33 cellular contexts compared by ENCODE assay signal in the genomic region with DNA sequence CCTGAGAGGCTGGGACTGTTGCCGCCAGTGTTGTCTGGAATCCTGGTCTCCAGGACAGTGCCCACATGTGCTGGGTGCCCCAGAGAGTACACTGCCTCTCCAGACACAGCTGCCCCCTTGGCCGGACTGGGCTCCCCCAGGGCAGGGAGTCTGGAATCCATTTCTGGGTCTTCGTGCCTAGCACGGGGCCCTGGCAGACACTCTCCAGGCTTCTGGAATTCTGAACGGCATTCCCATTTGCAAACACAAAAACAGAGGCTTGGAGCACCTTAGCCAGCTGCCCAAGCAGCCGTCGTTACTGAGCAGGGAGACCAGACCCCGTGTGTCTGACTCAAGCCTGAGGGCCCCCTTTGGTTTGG. TPM values are rescaled to one million over a fixed set of nuclear protein-coding genes. Genes with fewer than 3 reads are reported as not detected.
"Had no signal": no experiment of that assay in that cellular context is flagged by ENCODE, and none has a peak within 500 bp of the region (broad histone marks: within the 10 kb centered on the region; RNA-seq: fewer than 3 reads in every experiment).

No MANE protein-coding gene starts in this region.

- ATAC-seq: activated CD8-positive, alpha-beta T cell treated with anti-CD3 and anti-CD28 coated beads for 36 hours; activated naive CD4-positive, alpha-beta T cell treated with anti-CD3 and anti-CD28 coated beads, Interleukin-2, amount 50 U/mL, for 72 hours; activated T-cell treated with anti-CD3 and anti-CD28 coated beads, Interleukin-2, amount 50 U/mL, for 72 hours; activated T-helper 17 cell treated with anti-CD3 and anti-CD28 coated beads, Interleukin-2, amount 50 U/mL, for 72 hours; K562; PC-3 had no signal

- H3K9me3 Mint-ChIP-seq: activated CD4-positive, alpha-beta T cell treated with anti-CD3 and anti-CD28 coated beads, Interleukin-2, amount 10 ng/mL, durations not matched to agents 24 days and 14 days; activated CD8-positive, alpha-beta T cell treated with anti-CD3 and anti-CD28 coated beads for 36 hours; activated naive CD4-positive, alpha-beta T cell treated with anti-CD3 and anti-CD28 coated beads, Interleukin-2, amount 50 U/mL, for 72 hours; activated T-helper 17 cell treated with anti-CD3 and anti-CD28 coated beads, Interleukin-2, amount 50 U/mL, for 72 hours had no signal

- H3K4me1 ChIP-seq: adrenal gland, Peyer's patch had no signal

- H3K4me1 Mint-ChIP-seq: activated CD4-positive, alpha-beta T cell treated with anti-CD3 and anti-CD28 coated beads, Interleukin-2, amount 10 ng/mL, durations not matched to agents 24 days and 14 days; activated T-helper 17 cell treated with anti-CD3 and anti-CD28 coated beads, Interleukin-2, amount 50 U/mL, for 72 hours had no signal

- H3K27ac Mint-ChIP-seq: activated CD4-positive, alpha-beta T cell treated with anti-CD3 and anti-CD28 coated beads, Interleukin-2, amount 10 ng/mL, durations not matched to agents 24 days and 14 days; activated CD8-positive, alpha-beta T cell treated with anti-CD3 and anti-CD28 coated beads for 36 hours; activated T-cell treated with anti-CD3 and anti-CD28 coated beads, Interleukin-2, amount 50 U/mL, for 72 hours; activated T-helper 17 cell treated with anti-CD3 and anti-CD28 coated beads, Interleukin-2, amount 50 U/mL, for 72 hours; brain had no signal

- FAIRE-seq: bronchial epithelial cell, K562 had no signal

- H3K9me3 ChIP-seq: adrenal gland, Peyer's patch had no signal

- H3K4me3 ChIP-seq: adrenal gland, K562, Peyer's patch had no signal

- DNase-seq: activated CD4-positive, alpha-beta T cell treated with anti-CD3 and anti-CD28 coated beads, Interleukin-2, amount 10 ng/mL, durations not matched to agents 24 days and 14 days; activated CD4-positive, alpha-beta T cell treated with anti-CD3 and anti-CD28 coated beads, Interleukin-2, amount 50 U/mL, for 4 hours; activated CD8-positive, alpha-beta T cell treated with anti-CD3 and anti-CD28 coated beads for 36 hours; activated effector memory CD4-positive, alpha-beta T cell treated with anti-CD3 and anti-CD28 coated beads, Interleukin-2, amount 50 U/mL, for 16 hours; activated naive CD4-positive, alpha-beta T cell; activated T-cell treated with anti-CD3 and anti-CD28 coated beads, Interleukin-2, amount 50 U/mL, for 1 hour; activated T-cell treated with anti-CD3 and anti-CD28 coated beads, Interleukin-2, amount 50 U/mL, for 72 hours; adrenal gland; NCI-H1092 treated with DMSO at 0.1 percent for 48 hours; NCI-H1417; NCI-H146; NCI-H187; NCI-H2029 treated with DMSO at 0.1 percent for 48 hours; NCI-H2107; NCI-H2171; NCI-H510A; NCI-H526; NCI-H748 treated with DMSO at 0.1 percent for 48 hours; NK-92 treated with Interleukin-12 subunit alpha and Interleukin-12 subunit beta, amount 100 ng/mL, for 24 hours; PC-3; RPMI8226; T1000; WERI-Rb-1 had no signal

- H3K4me3 Mint-ChIP-seq: activated CD4-positive, alpha-beta T cell treated with anti-CD3 and anti-CD28 coated beads, Interleukin-2, amount 10 ng/mL, durations not matched to agents 24 days and 14 days; activated CD8-positive, alpha-beta T cell treated with anti-CD3 and anti-CD28 coated beads for 36 hours; activated T-cell treated with anti-CD3 and anti-CD28 coated beads, Interleukin-2, amount 50 U/mL, for 72 hours; activated T-helper 17 cell treated with anti-CD3 and anti-CD28 coated beads, Interleukin-2, amount 50 U/mL, for 72 hours; brain had no signal

- H3K36me3 Mint-ChIP-seq: brain had no signal

- H3K27me3 ChIP-seq: Peyer's patch had no signal

- H3K36me3 ChIP-seq: adrenal gland, Peyer's patch had no signal

- H3K27ac ChIP-seq: adrenal gland, Peyer's patch, WERI-Rb-1 had no signal

RNA-seq across cellular contexts. Expression of a gene that starts 20.8 kb away (rescaled TPM):
- total RNA-seq: activated CD4-positive, alpha-beta T cell treated with anti-CD3 and anti-CD28 coated beads, Interleukin-2, amount 10 ng/mL, durations not matched to agents 24 days and 14 days; activated CD8-positive, alpha-beta memory T cell treated with anti-CD3 and anti-CD28 coated beads for 36 hours; activated CD8-positive, alpha-beta T cell treated with anti-CD3 and anti-CD28 coated beads for 36 hours; activated naive CD4-positive, alpha-beta T cell treated with anti-CD3 and anti-CD28 coated beads, Interleukin-2, amount 50 U/mL, for 72 hours; activated T-cell treated with anti-CD3 and anti-CD28 coated beads, Interleukin-2, amount 50 U/mL, for 72 hours; activated T-helper 17 cell treated with anti-CD3 and anti-CD28 coated beads, Interleukin-2, amount 50 U/mL, for 72 hours; adrenal gland; bronchial epithelial cell; K562; M059J; PC-3; Peyer's patch; T-helper 1 cell treated with Interleukin-12 subunit alpha and Interleukin-12 subunit beta and Interleukin-4 antibody, amounts not matched to agents 30 ng/mL and 1 ng/mL, for 36 hours; T-helper 2 cell treated with Interferon-gamma antibody and Interleukin-4, amounts not matched to agents 100 ng/mL and 5 ng/mL, for 36 hours had no signal
- polyA plus RNA-seq: adrenal gland, K562 had no signal
